ENCODE assay signal across 9 cellular contexts in the genomic region with DNA sequence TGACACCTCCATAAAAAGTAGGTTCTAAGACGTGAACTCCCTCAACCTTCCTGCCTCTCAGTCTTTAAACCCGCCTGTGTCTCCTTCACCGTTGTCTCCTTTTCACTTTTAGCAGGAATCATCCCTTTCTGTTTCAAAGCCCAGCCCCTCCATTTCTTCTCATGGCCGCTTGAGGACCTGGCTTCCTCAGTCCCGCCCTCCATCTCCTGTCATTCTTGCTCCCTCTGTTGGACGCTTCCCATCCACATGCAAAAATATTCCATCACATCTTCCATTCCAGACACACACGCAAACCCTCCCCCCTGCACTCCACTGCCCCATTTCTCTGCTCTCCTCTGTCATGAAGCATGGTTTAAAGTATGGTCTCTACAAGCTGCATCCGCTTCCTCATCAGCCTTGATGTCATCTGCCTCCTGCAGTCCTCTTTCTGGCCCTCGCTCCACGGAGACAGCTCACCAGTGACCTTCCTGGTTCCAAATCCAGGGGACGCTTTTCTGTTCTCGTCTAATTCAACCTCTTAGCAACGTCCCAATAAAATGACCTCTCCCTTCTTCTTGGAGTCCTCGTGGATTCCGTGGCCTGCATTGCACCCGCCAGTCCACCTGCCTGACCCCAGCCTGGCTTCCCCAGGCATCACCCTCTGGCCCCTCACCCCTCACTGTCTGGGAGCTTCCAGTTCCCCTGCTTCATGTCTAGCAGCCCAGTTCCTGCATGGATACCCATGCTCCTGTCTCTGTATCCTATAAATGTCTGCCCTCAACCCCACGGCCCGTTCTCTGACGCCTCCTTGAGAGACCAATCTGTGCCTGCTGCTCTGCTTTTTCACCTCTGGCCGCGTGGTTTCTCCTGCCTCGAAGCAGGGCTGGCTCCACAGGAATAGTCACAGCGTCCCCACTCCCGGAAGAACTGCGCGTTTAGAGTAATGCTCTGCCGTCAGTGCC. TPM values are rescaled to one million over a fixed set of nuclear protein-coding genes. Genes with fewer than 3 reads are reported as not detected.
A peak's percentile ranks its signal among the peaks of the same experiment; 100 is the strongest.
DNase-seq lines count a peak whose midpoint lies in the region; ATAC-seq and TF ChIP-seq lines count a peak whose summit lies in the region.
"Had no signal": no experiment of that assay in that cellular context is flagged by ENCODE, and none has a peak within 500 bp of the region (broad histone marks: within the 10 kb centered on the region; RNA-seq: fewer than 3 reads in every experiment).

No MANE protein-coding gene starts in this region.

- 61 to 65% methylated on average over 27 of the region's 27 CpGs for WGBS in thyroid gland, 2 donors

- no peak overlapping the region for H3K27ac ChIP-seq in thyroid gland

- no peak for TF ChIP-seq POLR2A in thyroid gland (IDR thresholded peaks at IDR 0.05)

- H3K4me3 Mint-ChIP-seq in brain, result peak overlapping the region in 1 of 5 experiments; percentile 1

- TF ChIP-seq CTCF in brain (conservative IDR thresholded peaks at IDR 0.05) (peak; percentile 68 to 77), thyroid gland (IDR thresholded peaks at IDR 0.05) (peak in 5 of 6 experiments; percentile 12 to 65 (median 55))

- H3K4me3 ChIP-seq in thyroid gland (replicated peaks in 1 of 3), result no peak overlapping the region
- H3K4me3 ChIP-seq: BLaER1 treated with 17β-estradiol and CSF1 and Interleukin-3, amounts not matched to agents 10 nM and 100 nM had no signal

- ATAC-seq in HG03045 (IDR thresholded peaks at IDR 0.05; ENCODE audit: unreplicated experiment) (no peak), GM18870 (IDR thresholded peaks at IDR 0.05; ENCODE audit: unreplicated experiment) (no peak)

- H3K4me1 ChIP-seq in thyroid gland, result peaks cover 7 to 11% of the 10 kb centered on the region in 2 donors

- no peaks in the 10 kb centered on the region for H3K27me3 ChIP-seq in thyroid gland
- H3K27me3 ChIP-seq: BLaER1 treated with 17β-estradiol and CSF1 and Interleukin-3, amounts not matched to agents 10 nM and 100 nM had no signal

- DNase-seq in NCI-H2196 (lab: John Stamatoyannopoulos, UW; ENCODE audit: unreplicated experiment), result peak; percentile 14
- no peak for DNase-seq in NCI-H2196 treated with DMSO at 0.1 percent for 48 hours (lab: John Stamatoyannopoulos, UW; ENCODE audit: unreplicated experiment)
- peak; percentile 59 for DNase-seq in NCI-H510A (lab: John Stamatoyannopoulos, UW)
- peak; percentile 61 for DNase-seq in kidney glomerular epithelial cell (lab: John Stamatoyannopoulos, UW)
- peak; percentile 48 to 49 for DNase-seq in thyroid gland

- intact Hi-C loops in thyroid gland (cut with DNase I), result loop anchor here (5.0 to 10.0 kb wide), 2 partner anchors 49 to 197 kb away; a partner anchor contains a TSS

- peaks cover 7% of the 10 kb centered on the region for H3K27me3 Mint-ChIP-seq in brain

- H3K4me1 Mint-ChIP-seq in brain, result peaks cover 41% of the 10 kb centered on the region

- no peaks in the 10 kb centered on the region for H3K9me3 Mint-ChIP-seq in brain

- H3K9me3 ChIP-seq in thyroid gland, result no peaks in the 10 kb centered on the region
- H3K9me3 ChIP-seq: BLaER1 treated with 17β-estradiol and CSF1 and Interleukin-3, amounts not matched to agents 10 nM and 100 nM had no signal

- no peaks in the 10 kb centered on the region for H3K36me3 ChIP-seq in thyroid gland
- H3K36me3 ChIP-seq: BLaER1 treated with 17β-estradiol and CSF1 and Interleukin-3, amounts not matched to agents 10 nM and 100 nM had no signal

- H3K36me3 Mint-ChIP-seq in brain, result no peaks in the 10 kb centered on the region

- H3K27ac Mint-ChIP-seq in brain, result peak overlapping the region; percentile 25 to 87 (median 38)

RNA-seq across cellular contexts. Expression of a gene that starts 26.2 kb away (rescaled TPM):
- polyA plus RNA-seq in brain (ENCODE audit: insufficient read depth, low read depth, low replicate concordance), result 49.0 TPM
- 10 to 100 TPM; 29.4 to 40.2 (median 35.1) TPM for total RNA-seq in thyroid gland

RNA-seq across cellular contexts. Expression of a gene that starts 37.9 kb away (rescaled TPM):
- 34.1 TPM for polyA plus RNA-seq in brain (ENCODE audit: insufficient read depth, low read depth, low replicate concordance)
- 100 to 1,000 TPM in 2 of 4 donors, 10 to 100 TPM in 2; 75.2 to 199 (median 140) TPM for total RNA-seq in thyroid gland

RNA-seq across cellular contexts. Expression of a gene that starts 46.8 kb away (rescaled TPM):
- polyA plus RNA-seq in brain (ENCODE audit: insufficient read depth, low read depth, low replicate concordance), result 0.97 TPM
- total RNA-seq in thyroid gland, result 100 to 1,000 TPM in 2 of 4 donors, 10 to 100 TPM in 2; 51.0 to 189 (median 131) TPM
